ENCODE assay signal across 8 cellular contexts in genomic region chr10:124417846-124418725, GRCh38. TPM values are rescaled to one million over a fixed set of nuclear protein-coding genes. Genes with fewer than 3 reads are reported as not detected.
DNase-seq lines count a peak whose midpoint lies in the region; ATAC-seq and TF ChIP-seq lines count a peak whose summit lies in the region.

No MANE protein-coding gene starts in this region.

- CTCF ChIA-PET in PC-9 (lab: Charles Lee) = interaction anchor here (0.5 kb wide), 1 partner anchor 120 kb away, joined by 6 read pairs; no protein-coding TSS in a partner anchor

- H2AFZ ChIP-seq in PC-9 = peak overlapping the region; percentile 68

- no peak for TF ChIP-seq CTCF in 22Rv1 (IDR thresholded peaks at IDR 0.05)
- TF ChIP-seq CTCF in PC-9 (conservative IDR thresholded peaks at IDR 0.05) = no peak
- TF ChIP-seq CTCF in fibroblast of villous mesenchyme (IDR thresholded peaks at IDR 0.05; ENCODE audit: insufficient read depth, low read depth, low read length) = no peak

- peaks cover 52% of the 10 kb centered on the region for H3K79me2 ChIP-seq in PC-9 (ENCODE audit: low read depth)

- H3K27ac ChIP-seq in 22Rv1 = peak overlapping the region; percentile 59
- H3K27ac ChIP-seq in PC-9 = peak overlapping the region; percentile 56; the same call in 1 of the 2 replicates
- H3K27ac ChIP-seq in stomach smooth muscle (ENCODE audit: low read length) = peak overlapping the region; percentile 80

- BruUV-seq in PC-9 (replicated peaks; lab: Mats Ljungman, UMichigan) = TSS peak; percentile 36

- no peaks in the 10 kb centered on the region for H3K9me3 ChIP-seq in PC-9 (ENCODE audit: insufficient read depth, low read depth)
- H3K9me3 ChIP-seq in stomach smooth muscle (ENCODE audit: control insufficient read depth in 2 of 2, low read length in 2 of 2) = no peaks in the 10 kb centered on the region

- no peaks in the 10 kb centered on the region for H3K36me3 Mint-ChIP-seq in natural killer cell treated with Interleukin-12 subunit alpha and Interleukin-12 subunit beta and Interleukin-15 and Interleukin-18, amount 100 ng/mL, for 72 hours

- intact Hi-C loops in PC-9 (cut with micrococcal nuclease; ENCODE audit: unreplicated experiment) = loop anchor here (1.0 to 10.0 kb wide), 4 partner anchors 44 to 327 kb away; partner anchors contain the start of gene FAM53B

- H4K20me1 ChIP-seq in PC-9 (ENCODE audit: insufficient read depth) = peaks cover 3% of the 10 kb centered on the region; the same call in 1 of the 2 replicates

- H3K36me3 ChIP-seq in PC-9 (ENCODE audit: low read depth) (no peaks in the 10 kb centered on the region), stomach smooth muscle (ENCODE audit: control insufficient read depth in 2 of 2, insufficient read depth in 2 of 2, low read length in 2 of 2) (no peaks in the 10 kb centered on the region)

- peak overlapping the region; percentile 88 for H3K4me2 ChIP-seq in PC-9

- H3K9me2 ChIP-seq in PC-9 (ENCODE audit: insufficient read depth) = no peaks in the 10 kb centered on the region

- ATAC-seq in GM18861 (IDR thresholded peaks at IDR 0.05; ENCODE audit: unreplicated experiment) = peak; percentile 19
- ATAC-seq in HG03135 (IDR thresholded peaks at IDR 0.05; ENCODE audit: unreplicated experiment) = peak; percentile 31
- peak; percentile 75 to 76 for ATAC-seq in natural killer cell treated with Interleukin-12 subunit alpha and Interleukin-12 subunit beta and Interleukin-15 and Interleukin-18, amount 100 ng/mL, for 72 hours

- no peak overlapping the region for H3K27ac Mint-ChIP-seq in natural killer cell treated with Interleukin-12 subunit alpha and Interleukin-12 subunit beta and Interleukin-15 and Interleukin-18, amount 100 ng/mL, for 72 hours

- peak overlapping the region; percentile 80 for H3K4me3 Mint-ChIP-seq in natural killer cell treated with Interleukin-12 subunit alpha and Interleukin-12 subunit beta and Interleukin-15 and Interleukin-18, amount 100 ng/mL, for 72 hours

- H3K4me1 ChIP-seq in PC-9 (replicated peaks; ENCODE audit: insufficient read depth) (peaks cover 18% of the 10 kb centered on the region; the same call in 1 of the 2 replicates), stomach smooth muscle (ENCODE audit: control insufficient read depth, insufficient read depth, low read length) (peaks cover 34% of the 10 kb centered on the region)

- POLR2A ChIA-PET in PC-9 (lab: Charles Lee; ENCODE audit: unreplicated experiment) = interaction anchor here (0.6 to 0.7 kb wide), 5 partner anchors 9 to 1464 kb away, joined by 3 to 11 read pairs (median 4); partner anchors contain the start of gene LHPP

- H3K27me3 ChIP-seq in PC-9 (ENCODE audit: insufficient read depth, low read depth) (no peaks in the 10 kb centered on the region), stomach smooth muscle (ENCODE audit: control insufficient read depth in 1 of 2, insufficient read depth in 2 of 2, low read length in 2 of 2) (no peaks in the 10 kb centered on the region)

- H3K4me1 Mint-ChIP-seq in natural killer cell treated with Interleukin-12 subunit alpha and Interleukin-12 subunit beta and Interleukin-15 and Interleukin-18, amount 100 ng/mL, for 72 hours (ENCODE audit: low read depth in 2 of 2) = peaks cover 3 to 13% of the 10 kb centered on the region in 2 donors

- peak overlapping the region; percentile 79 for H3K4me3 ChIP-seq in PC-9
- peak overlapping the region; percentile 77 for H3K4me3 ChIP-seq in fibroblast of villous mesenchyme (ENCODE audit: low read depth, low read length)
- H3K4me3 ChIP-seq in stomach smooth muscle (ENCODE audit: low read length in 2 of 2) = peak overlapping the region; percentile 78

- H3K27me3 Mint-ChIP-seq in natural killer cell treated with Interleukin-12 subunit alpha and Interleukin-12 subunit beta and Interleukin-15 and Interleukin-18, amount 100 ng/mL, for 72 hours = peaks cover 0 to 3% of the 10 kb centered on the region in 2 donors

- no peaks in the 10 kb centered on the region for H3F3A ChIP-seq in PC-9 (ENCODE audit: insufficient read depth, low read depth)

- DNase-seq in PC-9 (peak in 1 of 2 experiments; percentile 52), activated gamma-delta T cell (lab: John Stamatoyannopoulos, UW) (peak; percentile 51), fibroblast of villous mesenchyme (ENCODE audit: low read depth) (peak; percentile 71)
- DNase-seq in natural killer cell treated with Interleukin-12 subunit alpha and Interleukin-12 subunit beta and Interleukin-15 and Interleukin-18, amount 100 ng/mL, for 72 hours (ENCODE audit: low spot score) = peak; percentile 72

- H3K9ac ChIP-seq in stomach smooth muscle (ENCODE audit: low read length in 2 of 2) = peak overlapping the region; percentile 64 to 76

- no peaks in the 10 kb centered on the region for H3K9me3 Mint-ChIP-seq in natural killer cell treated with Interleukin-12 subunit alpha and Interleukin-12 subunit beta and Interleukin-15 and Interleukin-18, amount 100 ng/mL, for 72 hours

RNA-seq across cellular contexts. Expression of gene OAT, which starts 0.6 kb away (rescaled TPM):
- 73.8 and 130 TPM in 2 replicates for total RNA-seq in PC-9 (2021)
- 164 and 224 TPM in 2 replicates for total RNA-seq in fibroblast of villous mesenchyme
- total RNA-seq in natural killer cell treated with Interleukin-12 subunit alpha and Interleukin-12 subunit beta and Interleukin-15 and Interleukin-18, amount 100 ng/mL, for 72 hours = 10 to 100 TPM; 33.4 to 37.5 TPM

RNA-seq across cellular contexts. Expression of gene NKX1-2, which starts 31.7 kb away (rescaled TPM):
- total RNA-seq in PC-9 (2021) = 1.6 and 2.9 TPM in 2 replicates
- not detected in 2 replicates for total RNA-seq in fibroblast of villous mesenchyme
- total RNA-seq in natural killer cell treated with Interleukin-12 subunit alpha and Interleukin-12 subunit beta and Interleukin-15 and Interleukin-18, amount 100 ng/mL, for 72 hours = not detected

RNA-seq across cellular contexts. Expression of gene LHPP, which starts 43.5 kb away (rescaled TPM):
- total RNA-seq in PC-9 (2021) (23.3 and 24.7 TPM in 2 replicates), fibroblast of villous mesenchyme (9.7 and 12.5 TPM in 2 replicates)
- 1 to 10 TPM; 4.4 to 6.1 TPM for total RNA-seq in natural killer cell treated with Interleukin-12 subunit alpha and Interleukin-12 subunit beta and Interleukin-15 and Interleukin-18, amount 100 ng/mL, for 72 hours

Comparison
In these comparisons a context has a peak if more than half of its experiments do, and no peak if none do; other contexts are left out.
1. ATAC-seq: peak in every context shown above with its lines; median percentile 76 in natural killer cell treated with Interleukin-12 subunit alpha and Interleukin-12 subunit beta and Interleukin-15 and Interleukin-18, amount 100 ng/mL, for 72 hours; 31 in HG03135; 19 in GM18861.